ENCODE assay signal across 23 cellular contexts in the genomic region with DNA sequence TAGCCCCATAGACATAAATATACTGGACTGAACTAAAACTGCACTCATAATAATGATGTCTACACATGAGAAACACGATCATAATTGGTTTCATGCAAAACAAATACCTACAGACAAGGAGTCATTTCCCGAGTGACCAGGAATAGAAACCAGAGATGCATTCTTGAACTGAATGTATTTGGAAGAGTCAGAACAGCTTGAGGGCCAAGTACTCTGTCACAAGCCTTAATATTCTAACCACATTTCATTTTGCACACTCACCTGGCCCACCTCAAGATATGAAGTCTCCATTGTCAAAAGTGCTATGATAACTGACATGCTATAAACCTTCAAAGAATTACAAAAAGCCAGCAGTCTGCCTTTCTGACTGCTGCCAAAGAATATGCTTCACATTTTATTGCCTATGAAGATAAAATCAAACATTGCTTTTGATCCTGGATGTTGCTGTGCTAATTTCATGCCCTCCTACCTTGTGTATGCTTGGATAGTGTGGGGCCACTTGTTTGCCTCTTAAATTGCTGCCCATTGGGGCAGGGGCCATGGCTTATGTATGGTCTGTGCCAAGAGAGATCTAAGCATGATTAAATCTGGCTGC. TPM values are rescaled to one million over a fixed set of nuclear protein-coding genes. Genes with fewer than 3 reads are reported as not detected.
DNase-seq lines count a peak whose midpoint lies in the region; ATAC-seq and TF ChIP-seq lines count a peak whose summit lies in the region.
"Had no signal": no experiment of that assay in that cellular context is flagged by ENCODE, and none has a peak within 500 bp of the region (broad histone marks: within the 10 kb centered on the region; RNA-seq: fewer than 3 reads in every experiment).

No MANE protein-coding gene starts in this region.

- no peak overlapping the region for H3K27ac Mint-ChIP-seq in activated T-helper 17 cell treated with anti-CD3 and anti-CD28 coated beads, Interleukin-2, amount 50 U/mL, for 72 hours
- H3K27ac Mint-ChIP-seq: activated naive CD4-positive, alpha-beta T cell treated with anti-CD3 and anti-CD28 coated beads, Interleukin-2, amount 50 U/mL, for 24 hours; CD14-positive monocyte; naive thymus-derived CD4-positive, alpha-beta T cell had no signal

- H3K9ac ChIP-seq in rectal smooth muscle tissue (ENCODE audit: low read length), result no peak overlapping the region
- H3K9ac ChIP-seq: KMS-11 had no signal

- no peak overlapping the region for H3K4me3 ChIP-seq in GM12865 (ENCODE audit: low read depth, low read length)
- H3K4me3 ChIP-seq in fibroblast of pulmonary artery (replicated peaks; ENCODE audit: low read depth, low read length), result no peak overlapping the region
- H3K4me3 ChIP-seq in rectal smooth muscle tissue (ENCODE audit: low read length), result no peak overlapping the region
- H3K4me3 ChIP-seq: right atrium auricular region had no signal

- H3K27me3 Mint-ChIP-seq in activated T-helper 17 cell treated with anti-CD3 and anti-CD28 coated beads, Interleukin-2, amount 50 U/mL, for 72 hours, result peaks cover 14% of the 10 kb centered on the region

- H3K36me3 ChIP-seq in rectal smooth muscle tissue (ENCODE audit: control insufficient read depth, insufficient read depth, low read length), result no peaks in the 10 kb centered on the region
- H3K36me3 ChIP-seq: right atrium auricular region had no signal

- DNase-seq in GM12865 (ENCODE audit: low read depth) (peak; percentile 36), fibroblast of pulmonary artery (ENCODE audit: low read depth) (peak; percentile 42), germinal center (ENCODE audit: low spot score) (no peak), NCI-H187 (lab: John Stamatoyannopoulos, UW) (no peak), NCI-H345 treated with DMSO at 0.1 percent for 48 hours (lab: John Stamatoyannopoulos, UW; ENCODE audit: unreplicated experiment) (no peak)
- DNase-seq: activated CD4-positive, alpha-beta T cell treated with anti-CD3 and anti-CD28 coated beads for 1 hour; aorta; erythroblast; glutamatergic neuron; naive thymus-derived CD4-positive, alpha-beta T cell; NCI-H187 treated with DMSO at 0.1 percent for 48 hours; NCI-H2227 treated with DMSO at 0.1 percent for 48 hours; NCI-H774; SHP77 had no signal

- H3K36me3 Mint-ChIP-seq in activated T-helper 17 cell treated with anti-CD3 and anti-CD28 coated beads, Interleukin-2, amount 50 U/mL, for 72 hours (ENCODE audit: low read depth), result no peaks in the 10 kb centered on the region
- H3K36me3 Mint-ChIP-seq: activated naive CD4-positive, alpha-beta T cell treated with anti-CD3 and anti-CD28 coated beads, Interleukin-2, amount 50 U/mL, for 24 hours; CD14-positive monocyte; naive thymus-derived CD4-positive, alpha-beta T cell had no signal

- H3K4me1 ChIP-seq in rectal smooth muscle tissue (ENCODE audit: control insufficient read depth, insufficient read depth, low read length), result peaks cover 22% of the 10 kb centered on the region

- ATAC-seq in activated T-helper 17 cell treated with anti-CD3 and anti-CD28 coated beads, Interleukin-2, amount 50 U/mL, for 72 hours (replicated peaks), result peak; percentile 59
- no peak for ATAC-seq in GM19023 (IDR thresholded peaks at IDR 0.05; ENCODE audit: unreplicated experiment)
- ATAC-seq: HCT116; naive thymus-derived CD4-positive, alpha-beta T cell had no signal

- H3K4me1 Mint-ChIP-seq in activated T-helper 17 cell treated with anti-CD3 and anti-CD28 coated beads, Interleukin-2, amount 50 U/mL, for 72 hours, result no peaks in the 10 kb centered on the region
- H3K4me1 Mint-ChIP-seq: activated naive CD4-positive, alpha-beta T cell treated with anti-CD3 and anti-CD28 coated beads, Interleukin-2, amount 50 U/mL, for 24 hours; central memory CD8-positive, alpha-beta T cell; naive thymus-derived CD4-positive, alpha-beta T cell had no signal

- TF ChIP-seq CTCF in GM12865 (IDR thresholded peaks at IDR 0.05; ENCODE audit: insufficient read depth, low read depth, low read length, missing control alignments) (no peak), fibroblast of pulmonary artery (IDR thresholded peaks at IDR 0.05; ENCODE audit: low read length, missing control alignments) (no peak)

- H3K9me3 Mint-ChIP-seq in activated T-helper 17 cell treated with anti-CD3 and anti-CD28 coated beads, Interleukin-2, amount 50 U/mL, for 72 hours, result no peaks in the 10 kb centered on the region
- H3K9me3 Mint-ChIP-seq: activated naive CD4-positive, alpha-beta T cell treated with anti-CD3 and anti-CD28 coated beads, Interleukin-2, amount 50 U/mL, for 24 hours; central memory CD8-positive, alpha-beta T cell had no signal

- H3K4me3 Mint-ChIP-seq in activated T-helper 17 cell treated with anti-CD3 and anti-CD28 coated beads, Interleukin-2, amount 50 U/mL, for 72 hours, result no peak overlapping the region
- H3K4me3 Mint-ChIP-seq: activated naive CD4-positive, alpha-beta T cell treated with anti-CD3 and anti-CD28 coated beads, Interleukin-2, amount 50 U/mL, for 24 hours; CD14-positive monocyte; central memory CD8-positive, alpha-beta T cell; naive thymus-derived CD4-positive, alpha-beta T cell had no signal

- H3K27me3 ChIP-seq in rectal smooth muscle tissue (ENCODE audit: control insufficient read depth, insufficient read depth, low read length), result no peaks in the 10 kb centered on the region
- H3K27me3 ChIP-seq: right atrium auricular region had no signal

- peak overlapping the region; percentile 63 for H3K27ac ChIP-seq in rectal smooth muscle tissue (ENCODE audit: low read depth, low read length)
- H3K27ac ChIP-seq: KMS-11, right atrium auricular region had no signal

RNA-seq across cellular contexts. Expression of a gene that starts 18.9 kb away (rescaled TPM):
- total RNA-seq in activated T-helper 17 cell treated with anti-CD3 and anti-CD28 coated beads, Interleukin-2, amount 50 U/mL, for 72 hours, result under 1 TPM; 0.17 to 0.19 TPM

Comparison
In these comparisons a context has a peak if more than half of its experiments do, and no peak if none do; other contexts are left out.
1. DNase-seq: peak in GM12865 (single experiment) and fibroblast of pulmonary artery (single experiment); none in germinal center (single experiment), NCI-H187 (0 of 2) and NCI-H345 treated with DMSO at 0.1 percent for 48 hours (single experiment).